Comparison of ENCODE assay signal across 8 cellular contexts in genomic region chr5:151156732-151157402, GRCh38. TPM values are rescaled to one million over a fixed set of nuclear protein-coding genes. Genes with fewer than 3 reads are reported as not detected.
A peak's percentile ranks its signal among the peaks of the same experiment; 100 is the strongest.
DNase-seq lines count a peak whose midpoint lies in the region; ATAC-seq and TF ChIP-seq lines count a peak whose summit lies in the region.

No MANE protein-coding gene starts in this region.

- peak; percentile 14 for TF ChIP-seq CTCF in GM10266 (IDR thresholded peaks at IDR 0.05; ENCODE audit: control insufficient read depth, insufficient read depth, low read depth, missing control alignments)

- H3K4me3 Mint-ChIP-seq in activated naive CD4-positive, alpha-beta T cell treated with anti-CD3 and anti-CD28 coated beads, Interleukin-2, amount 50 U/mL, for 24 hours = peak overlapping the region; percentile 89

- H3K9me3 ChIP-seq in right cardiac atrium (ENCODE audit: control insufficient read depth, low read length) (no peaks in the 10 kb centered on the region), skeletal muscle satellite cell (replicated peaks; ENCODE audit: low read length) (no peaks in the 10 kb centered on the region)

- H3K9ac ChIP-seq in skeletal muscle satellite cell (ENCODE audit: low read depth, low read length) = peak overlapping the region; percentile 86

- H3K27me3 ChIP-seq in right cardiac atrium (ENCODE audit: control insufficient read depth, insufficient read depth) (no peaks in the 10 kb centered on the region), skeletal muscle satellite cell (ENCODE audit: control insufficient read depth, insufficient read depth, low read length) (no peaks in the 10 kb centered on the region)

- ATAC-seq in right cardiac atrium (peak; percentile 39 to 40), HG02623 (IDR thresholded peaks at IDR 0.05; ENCODE audit: unreplicated experiment) (no peak)

- peaks cover 7% of the 10 kb centered on the region for H3K36me3 Mint-ChIP-seq in activated naive CD4-positive, alpha-beta T cell treated with anti-CD3 and anti-CD28 coated beads, Interleukin-2, amount 50 U/mL, for 24 hours

- H3K27me3 Mint-ChIP-seq in activated naive CD4-positive, alpha-beta T cell treated with anti-CD3 and anti-CD28 coated beads, Interleukin-2, amount 50 U/mL, for 24 hours = no peaks in the 10 kb centered on the region

- peak overlapping the region; percentile 91 for H3K27ac Mint-ChIP-seq in activated naive CD4-positive, alpha-beta T cell treated with anti-CD3 and anti-CD28 coated beads, Interleukin-2, amount 50 U/mL, for 24 hours

- DNase-seq in GM10266 (ENCODE audit: extremely low spot score) (peak; percentile 47), HT1080 (ENCODE audit: low read depth) (peak; percentile 23), right cardiac atrium (peak in 2 of 3 donors; percentile 23 to 66), NCI-H2029 (lab: John Stamatoyannopoulos, UW) (no peak), NCI-H2171 treated with DMSO at 0.1 percent for 48 hours (lab: John Stamatoyannopoulos, UW) (no peak)

- H3K27ac ChIP-seq in right cardiac atrium (ENCODE audit: low read length) = peak overlapping the region; percentile 49

- H3K9me3 Mint-ChIP-seq in activated naive CD4-positive, alpha-beta T cell treated with anti-CD3 and anti-CD28 coated beads, Interleukin-2, amount 50 U/mL, for 24 hours = no peaks in the 10 kb centered on the region

- peak overlapping the region; percentile 94 for H3K4me2 ChIP-seq in skeletal muscle satellite cell (ENCODE audit: low read length)

- H3K4me1 Mint-ChIP-seq in activated naive CD4-positive, alpha-beta T cell treated with anti-CD3 and anti-CD28 coated beads, Interleukin-2, amount 50 U/mL, for 24 hours = peaks cover 77% of the 10 kb centered on the region

- H3K36me3 ChIP-seq in skeletal muscle satellite cell (ENCODE audit: insufficient read depth, low read length) = peaks cover 15% of the 10 kb centered on the region

- intact Hi-C loops in right cardiac atrium (cut with DNase I) = loop anchor here in 1 of 4 donors (5.0 kb wide), 1 partner anchor 35 kb away; no protein-coding TSS in a partner anchor

- H3K4me1 ChIP-seq in right cardiac atrium (ENCODE audit: control insufficient read depth, insufficient read depth, low read length) (peaks cover 12% of the 10 kb centered on the region), skeletal muscle satellite cell (ENCODE audit: control insufficient read depth, insufficient read depth, low read length) (peaks cover 39% of the 10 kb centered on the region)

- 2% methylated on average over 17 of the region's 17 CpGs for WGBS in right cardiac atrium

- H3K4me3 ChIP-seq in right cardiac atrium (ENCODE audit: low read length) (peak overlapping the region; percentile 83), skeletal muscle satellite cell (ENCODE audit: low read length) (peak overlapping the region; percentile 98)

RNA-seq across cellular contexts. Expression of gene ANXA6, which starts 0.7 kb away (rescaled TPM):
- 142 and 152 TPM in 2 replicates for total RNA-seq in HT1080 (2014; rRNA removed; shearing (Covaris generic))
- 99.5 and 102 TPM in 2 replicates for polyA plus RNA-seq in HT1080 (2015; cell fraction: cytosol; rRNA removed)
- 167 and 170 TPM in 2 replicates for polyA plus RNA-seq in HT1080 (2015; cell fraction: nucleus; rRNA removed)
- 100 to 1,000 TPM; 220 to 238 (median 232) TPM for total RNA-seq in right cardiac atrium
- 203 TPM for polyA plus RNA-seq in right cardiac atrium
- 324 and 407 TPM in 2 replicates for total RNA-seq in skeletal muscle satellite cell (2012; rRNA removed)

Comparison
In these comparisons a context has a peak if more than half of its experiments do, and no peak if none do; other contexts are left out.
1. DNase-seq: peak in GM10266 (single experiment), HT1080 (single experiment) and right cardiac atrium (2 of 3); none in NCI-H2029 (single experiment) and NCI-H2171 treated with DMSO at 0.1 percent for 48 hours (single experiment).